In genomic region chr2:161420406-161421025, GRCh38 we compare ENCODE assay signal across 2 cellular contexts.
TF ChIP-seq lines count a peak whose summit lies in the region.

No MANE protein-coding gene starts in this region.

TF ChIP-seq in K562, 482 proteins besides CTCF, POLR2A, EP300 and RAD21 (continued from another document):
- TF ChIP-seq THAP7 (CRISPR knock-in tag; IDR thresholded peaks at IDR 0.05) (no peak), ZFP91 (CRISPR knock-in tag; IDR thresholded peaks at IDR 0.05) (no peak), HMGN3 (IDR thresholded peaks at IDR 0.05; ENCODE audit: borderline replicate concordance, extremely low read depth, insufficient read length, low read depth, low read length) (no peak), PRPF4 (IDR thresholded peaks at IDR 0.05; ENCODE audit: insufficient read depth, low read depth, low read length, poor library complexity, severe bottlenecking) (no peak), SIRT6 (IDR thresholded peaks at IDR 0.05; ENCODE audit: low read depth, low read length) (no peak), ARID1B (IDR thresholded peaks at IDR 0.05) (no peak), CBX2 (IDR thresholded peaks at IDR 0.05; ENCODE audit: insufficient read depth, low read length, poor library complexity, severe bottlenecking) (no peak), PRMT5 (CRISPR knock-in tag; IDR thresholded peaks at IDR 0.05) (no peak), FOXK2 (conservative IDR thresholded peaks at IDR 0.05 in 1 of 2, IDR thresholded peaks at IDR 0.05 in 1 of 2; ENCODE audit: low read depth in 2 of 2) (no peak), ZNF274 (IDR thresholded peaks at IDR 0.05; ENCODE audit: borderline replicate concordance, low read depth, low read length) (no peak), ZNF75A (CRISPR knock-in tag; IDR thresholded peaks at IDR 0.05) (no peak)

TF ChIP-seq in neural cell, 6 proteins besides CTCF, POLR2A, EP300 and RAD21 (continued from another document):
- TF ChIP-seq REST (IDR thresholded peaks at IDR 0.05; ENCODE audit: borderline replicate concordance) (no peak), POLR2AphosphoS5 (IDR thresholded peaks at IDR 0.05) (no peak), EZH2 (IDR thresholded peaks at IDR 0.05; ENCODE audit: borderline replicate concordance, insufficient read depth, low read length, poor library complexity, severe bottlenecking) (no peak)
